Comparison of ENCODE assay signal across 16 cellular contexts in genomic region chr3:34675383-34676120, GRCh38.
DNase-seq lines count a peak whose midpoint lies in the region; ATAC-seq, FAIRE-seq and TF ChIP-seq lines count a peak whose summit lies in the region.
"Had no signal": no experiment of that assay in that cellular context is flagged by ENCODE, and none has a peak within 500 bp of the region (broad histone marks: within the 10 kb centered on the region; RNA-seq: fewer than 3 reads in every experiment).

No MANE protein-coding gene starts in this region.

- H3K36me3 ChIP-seq in body of pancreas (replicated peaks in 1 of 2; ENCODE audit: insufficient read depth in 1 of 2, low read depth in 2 of 2) = no peaks in the 10 kb centered on the region
- H3K36me3 ChIP-seq: BE2C had no signal

- no peaks in the 10 kb centered on the region for H3K9me3 ChIP-seq in body of pancreas
- H3K9me3 ChIP-seq: BE2C had no signal

- intact Hi-C loops in dorsolateral prefrontal cortex (cut with DNase I) = no loop called here
- intact Hi-C loops in body of pancreas (cut with DNase I) = no loop called here
- intact Hi-C loops in left cardiac atrium (cut with DNase I) = loop anchor here in 1 of 2 donors (10.0 kb wide), 1 partner anchor 411 kb away; no protein-coding TSS in a partner anchor

- no peaks in the 10 kb centered on the region for H3K4me1 ChIP-seq in body of pancreas
- H3K4me1 ChIP-seq: BE2C had no signal

- DNase-seq in AG04449 (ENCODE audit: low read depth, low spot score) = peak; percentile 4
- DNase-seq in RCC 7860 (ENCODE audit: low spot score) = peak; percentile 9
- peak; percentile 3 to 33 for DNase-seq in cardiac fibroblast (ENCODE audit: low read depth in 2 of 2)
- peak; percentile 22 for DNase-seq in kidney glomerular epithelial cell (lab: John Stamatoyannopoulos, UW)
- no peak for DNase-seq in dorsolateral prefrontal cortex
- no peak for DNase-seq in body of pancreas
- DNase-seq in left cardiac atrium = no peak
- no peak for DNase-seq in AG20443 (ENCODE audit: low spot score)
- DNase-seq: BE2C; CD8-positive, alpha-beta T cell; NCI-H146; NCI-H2081 treated with DMSO at 0.1 percent for 48 hours; NCI-H2227 treated with DMSO at 0.1 percent for 48 hours; NCI-H526 treated with DMSO at 0.1 percent for 48 hours; PC-9 had no signal

- POLR2A ChIA-PET in AG04449 (lab: Yijun Ruan, JAX) = no interaction called here

- FAIRE-seq in RCC 7860 (lab: Jason Lieb, UNC) = no peak

- WGBS in body of pancreas, 2 donors = 66 to 76% methylated on average over 2 of the region's 2 CpGs

- no peak for TF ChIP-seq POLR2A in body of pancreas (IDR thresholded peaks at IDR 0.05)

- TF ChIP-seq CTCF in AG04449 (IDR thresholded peaks at IDR 0.05; ENCODE audit: insufficient read depth, low read length, missing control alignments) = no peak
- TF ChIP-seq CTCF in cardiac fibroblast (IDR thresholded peaks at IDR 0.05; ENCODE audit: low read depth, low read length) = no peak
- no peak for TF ChIP-seq CTCF in dorsolateral prefrontal cortex (IDR thresholded peaks at IDR 0.05 in 54 of 56, conservative IDR thresholded peaks at IDR 0.05 in 2 of 56; ENCODE audit: low read depth in 1 of 56, partially characterized antibody in 56 of 56)
- no peak for TF ChIP-seq CTCF in body of pancreas (IDR thresholded peaks at IDR 0.05)

- no peak overlapping the region for H3K4me3 ChIP-seq in AG04449 (ENCODE audit: low read depth, low read length)
- no peak overlapping the region for H3K4me3 ChIP-seq in cardiac fibroblast (replicated peaks in 1 of 2; ENCODE audit: low read depth in 2 of 2, low read length in 2 of 2)
- no peak overlapping the region for H3K4me3 ChIP-seq in dorsolateral prefrontal cortex
- H3K4me3 ChIP-seq in body of pancreas = no peak overlapping the region
- H3K4me3 ChIP-seq: GM23338, PC-9 had no signal

- H3K27ac ChIP-seq in dorsolateral prefrontal cortex = no peak overlapping the region
- no peak overlapping the region for H3K27ac ChIP-seq in body of pancreas
- H3K27ac ChIP-seq: PC-9 had no signal

- CTCF ChIA-PET in AG04449 (lab: Yijun Ruan, JAX) = interaction anchor here (1.0 kb wide), 1 partner anchor 8 kb away, joined by 3 read pairs; no protein-coding TSS in a partner anchor

- H3K27me3 ChIP-seq in dorsolateral prefrontal cortex (no peaks in the 10 kb centered on the region), body of pancreas (no peaks in the 10 kb centered on the region)
- H3K27me3 ChIP-seq: BE2C had no signal

- ATAC-seq in body of pancreas (no peak), left cardiac atrium (no peak)
- ATAC-seq: CD8-positive, alpha-beta T cell; GM23338 had no signal

Comparison
In these comparisons a context has a peak if more than half of its experiments do, and no peak if none do; other contexts are left out.
1. DNase-seq: peak in AG04449 (single experiment), RCC 7860 (single experiment), cardiac fibroblast (2 of 2) and kidney glomerular epithelial cell (single experiment); none in dorsolateral prefrontal cortex (0 of 10), body of pancreas (0 of 4), left cardiac atrium (single experiment) and AG20443 (single experiment).